10 cellular contexts compared by ENCODE assay signal in the genomic region with DNA sequence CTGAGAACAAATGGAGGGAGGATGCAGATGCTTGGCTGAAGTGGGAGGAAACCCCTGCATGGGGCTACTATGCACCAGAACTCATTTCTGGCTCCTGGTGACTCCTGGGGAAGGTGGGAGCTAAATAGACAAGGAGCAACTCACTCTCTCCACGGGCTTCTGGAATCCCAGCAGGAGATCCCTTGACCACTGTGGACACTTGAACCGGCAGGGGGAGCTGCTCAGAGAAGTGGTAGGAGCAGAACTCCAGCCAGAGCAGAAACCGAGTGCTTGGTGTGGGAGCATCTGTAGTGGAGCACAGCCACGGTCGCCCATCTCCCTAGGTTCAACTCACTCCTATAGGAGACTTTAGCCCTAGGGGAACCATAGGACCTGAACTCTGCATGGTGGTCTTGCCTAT.
A peak's percentile ranks its signal among the peaks of the same experiment; 100 is the strongest.
DNase-seq lines count a peak whose midpoint lies in the region; ATAC-seq and TF ChIP-seq lines count a peak whose summit lies in the region.
"Had no signal": no experiment of that assay in that cellular context is flagged by ENCODE, and none has a peak within 500 bp of the region (broad histone marks: within the 10 kb centered on the region; RNA-seq: fewer than 3 reads in every experiment).

No MANE protein-coding gene starts in this region.

- BruUV-seq in HCT116 (replicated peaks; lab: Mats Ljungman, UMichigan), result no TSS peak

- H3K9ac ChIP-seq in HCT116 (ENCODE audit: low read length), result no peak overlapping the region

- no peak overlapping the region for H3K4me2 ChIP-seq in HCT116 (ENCODE audit: low read length)

- TF ChIP-seq POLR2A in HCT116 (IDR thresholded peaks at IDR 0.05; ENCODE audit: borderline replicate concordance, extremely low read depth, insufficient read depth, insufficient read length), result no peak

- H3K36me3 ChIP-seq in HCT116 (ENCODE audit: control insufficient read depth in 1 of 2, insufficient read depth in 2 of 2, low read length in 2 of 2), result no peaks in the 10 kb centered on the region

- no peaks in the 10 kb centered on the region for H3K9me3 ChIP-seq in HCT116 (ENCODE audit: control insufficient read depth in 1 of 2, insufficient read depth in 1 of 2, low read depth in 1 of 2, low read length in 2 of 2)

- H3K4me3 ChIP-seq in HCT116 (replicated peaks in 1 of 2; ENCODE audit: low read depth in 1 of 2, low read length in 2 of 2), result no peak overlapping the region

- CTCF ChIA-PET in HCT116 (lab: Charles Lee), result interaction anchor here (0.6 to 2.0 kb wide), 3 partner anchors 12 to 195 kb away, joined by 3 to 7 read pairs (median 3); no protein-coding TSS in a partner anchor

- H3K27me3 ChIP-seq in HCT116 (ENCODE audit: insufficient read depth, low read length), result no peaks in the 10 kb centered on the region

- POLR2A ChIA-PET in HCT116 (lab: Charles Lee), result no interaction called here

- H3K27ac ChIP-seq in HCT116 (ENCODE audit: low read depth, low read length), result no peak overlapping the region

- ATAC-seq in HCT116 (peak; percentile 92), HG02763 (IDR thresholded peaks at IDR 0.05; ENCODE audit: unreplicated experiment) (no peak), left ventricle myocardium superior (no peak)

- RAD21 ChIA-PET in HCT116 (lab: Charles Lee; ENCODE audit: low non-redundant PET in 1 of 2, low total read pairs in 2 of 2, uncharacterized antibody in 2 of 2, unreplicated experiment in 2 of 2), result no interaction called here

- peak; percentile 31; the same call in 1 of the 2 replicates for TF ChIP-seq RAD21 in HCT116 (IDR thresholded peaks at IDR 0.05; ENCODE audit: low read depth)

- peak; percentile 39 to 73 (median 64); a peak in 5 of 6 replicates for TF ChIP-seq CTCF in HCT116 (IDR thresholded peaks at IDR 0.05 in 2 of 3, conservative IDR thresholded peaks at IDR 0.05 in 1 of 3; ENCODE audit: borderline replicate concordance in 1 of 3, insufficient read depth in 1 of 3, low read depth in 2 of 3, low read length in 2 of 3)

- no peaks in the 10 kb centered on the region for H3K9me2 ChIP-seq in HCT116 (ENCODE audit: insufficient read depth)

- no peaks in the 10 kb centered on the region for H4K20me1 ChIP-seq in HCT116 (ENCODE audit: insufficient read depth)

- intact Hi-C loops in HCT116 (cut with micrococcal nuclease) (loop anchor here (2.0 kb wide), 1 partner anchor 50 kb away; no protein-coding TSS in a partner anchor), posterior vena cava (cut with DNase I) (no loop called here), left ventricle myocardium superior (cut with micrococcal nuclease) (no loop called here)

- DNase-seq in DMS53 treated with DMSO at 0.1 percent for 48 hours (lab: John Stamatoyannopoulos, UW; ENCODE audit: unreplicated experiment), result peak; percentile 15
- DNase-seq in HCT116 (ENCODE audit: low read depth, low spot score), result peak; percentile 10
- peak; percentile 2 for DNase-seq in SK-N-DZ (ENCODE audit: low spot score)
- DNase-seq in kidney tubule cell (ENCODE audit: low spot score), result peak; percentile 20
- no peak for DNase-seq in posterior vena cava (ENCODE audit: low spot score)
- DNase-seq in left ventricle myocardium superior, result no peak
- no peak for DNase-seq in amniotic stem cell (lab: John Stamatoyannopoulos, UW)
- DNase-seq: activated gamma-delta T cell, MV-4-11 had no signal

- H3K4me1 ChIP-seq in HCT116 (ENCODE audit: control insufficient read depth in 1 of 2, insufficient read depth in 2 of 2, low read length in 2 of 2), result no peaks in the 10 kb centered on the region

- H2AFZ ChIP-seq in HCT116 (ENCODE audit: low read depth, low read length, poor library complexity, severe bottlenecking), result no peak overlapping the region

- H3K79me2 ChIP-seq in HCT116 (ENCODE audit: insufficient read depth, low read length), result no peaks in the 10 kb centered on the region

TF ChIP-seq in HCT116, 20 proteins besides CTCF, POLR2A, EP300 and RAD21:
- no peak for TF ChIP-seq EZH2 (IDR thresholded peaks at IDR 0.05)
- no peak for TF ChIP-seq SIN3A (IDR thresholded peaks at IDR 0.05; ENCODE audit: low read depth)
- TF ChIP-seq SP1 (IDR thresholded peaks at IDR 0.05; ENCODE audit: low read depth), result no peak
- TF ChIP-seq ELF1 (IDR thresholded peaks at IDR 0.05; ENCODE audit: borderline replicate concordance, low read depth), result no peak
- no peak for TF ChIP-seq JUND (IDR thresholded peaks at IDR 0.05)
- no peak for TF ChIP-seq ZNF274 (IDR thresholded peaks at IDR 0.05; ENCODE audit: low read depth, low read length)
- no peak for TF ChIP-seq EGR1 (IDR thresholded peaks at IDR 0.05; ENCODE audit: low read depth)
- no peak for TF ChIP-seq SRF (IDR thresholded peaks at IDR 0.05; ENCODE audit: low read depth)
- no peak for TF ChIP-seq REST (IDR thresholded peaks at IDR 0.05; ENCODE audit: low read depth)
- no peak for TF ChIP-seq ATF3 (IDR thresholded peaks at IDR 0.05)
- TF ChIP-seq EZH2phosphoT487 (IDR thresholded peaks at IDR 0.05; ENCODE audit: borderline replicate concordance), result no peak
- TF ChIP-seq POLR2AphosphoS5 (IDR thresholded peaks at IDR 0.05; ENCODE audit: low read depth, low read length), result no peak
- no peak for TF ChIP-seq YY1 (IDR thresholded peaks at IDR 0.05; ENCODE audit: extremely low read depth, insufficient replicate concordance, low read depth, low read length)
- no peak for TF ChIP-seq ZFX (IDR thresholded peaks at IDR 0.05)
- TF ChIP-seq MAX (IDR thresholded peaks at IDR 0.05), result no peak
TF ChIP-seq in HCT116: peak in this region for 0.

Comparison
In these comparisons a context has a peak if more than half of its experiments do, and no peak if none do; other contexts are left out.
1. DNase-seq: peak in DMS53 treated with DMSO at 0.1 percent for 48 hours (single experiment), HCT116 (single experiment), SK-N-DZ (single experiment) and kidney tubule cell (single experiment); none in posterior vena cava (single experiment), left ventricle myocardium superior (single experiment) and amniotic stem cell (single experiment).